23 cellular contexts compared by ENCODE assay signal in genomic region chr6:143823463-143824006, GRCh38. TPM values are rescaled to one million over a fixed set of nuclear protein-coding genes. Genes with fewer than 3 reads are reported as not detected.
DNase-seq lines count a peak whose midpoint lies in the region; ATAC-seq, FAIRE-seq and TF ChIP-seq lines count a peak whose summit lies in the region.
"Had no signal": no experiment of that assay in that cellular context is flagged by ENCODE, and none has a peak within 500 bp of the region (broad histone marks: within the 10 kb centered on the region; RNA-seq: fewer than 3 reads in every experiment).

No MANE protein-coding gene starts in this region.

- H3K9me3 ChIP-seq in T-helper 17 cell (ENCODE audit: control insufficient read depth, low read length, poor library complexity, severe bottlenecking) (no peaks in the 10 kb centered on the region), endothelial cell of umbilical vein (replicated peaks; ENCODE audit: control insufficient read depth, insufficient read depth, low read length) (no peaks in the 10 kb centered on the region)
- H3K9me3 ChIP-seq in CD4-positive, alpha-beta T cell (ENCODE audit: control insufficient read depth, low read length) = no peaks in the 10 kb centered on the region
- H3K9me3 ChIP-seq: lower lobe of right lung, SJSA1 had no signal

- peak; percentile 89 for FAIRE-seq in endothelial cell of umbilical vein (lab: Jason Lieb, UNC)

- H3K9ac ChIP-seq in endothelial cell of umbilical vein (replicated peaks; ENCODE audit: extremely low read depth, insufficient read depth, low read length) = peak overlapping the region; percentile 70

- H3K4me2 ChIP-seq in GM23338 (no peak overlapping the region), endothelial cell of umbilical vein (ENCODE audit: insufficient read depth, low read length) (peak overlapping the region; percentile 78)

- intact Hi-C loops in endothelial cell of umbilical vein (cut with micrococcal nuclease) = loop anchor here (1.0 to 2.0 kb wide), 6 partner anchors 44 to 245 kb away; no protein-coding TSS in a partner anchor
- intact Hi-C loops in CD4-positive, alpha-beta T cell (cut with DNase I, micrococcal nuclease) = no loop called here

- H3K4me3 Mint-ChIP-seq in GM23338 (no peak overlapping the region), T-helper 17 cell (no peak overlapping the region), osteocyte (ENCODE audit: unreplicated experiment) (no peak overlapping the region)
- H3K4me3 Mint-ChIP-seq in CD4-positive, alpha-beta T cell = no peak overlapping the region
- H3K4me3 Mint-ChIP-seq: activated naive CD4-positive, alpha-beta T cell treated with anti-CD3 and anti-CD28 coated beads for 36 hours; brain; dendritic cell treated with granulocyte-macrophage colony-stimulating factor and Interleukin-4, amounts not matched to agents 40 ng/mL and 50 ng/mL, for 4 days had no signal

- peak; percentile 52 for TF ChIP-seq POLR2A in endothelial cell of umbilical vein (IDR thresholded peaks at IDR 0.05; ENCODE audit: low read depth, low read length)

- CTCF ChIA-PET in endothelial cell of umbilical vein (lab: Charles Lee) = interaction anchor here (0.8 to 4.6 kb wide), 7 partner anchors 8 to 248 kb away, joined by 3 to 34 read pairs (median 5); no protein-coding TSS in a partner anchor
- CTCF ChIA-PET in CD4-positive, alpha-beta T cell (lab: Charles Lee) = no interaction called here

- no peaks in the 10 kb centered on the region for H3K36me3 ChIP-seq in GM23338 (ENCODE audit: insufficient read depth)
- no peaks in the 10 kb centered on the region for H3K36me3 ChIP-seq in endothelial cell of umbilical vein (ENCODE audit: control insufficient read depth in 2 of 2, extremely low read depth in 1 of 2, insufficient read depth in 2 of 2, low read length in 2 of 2)
- H3K36me3 ChIP-seq: WERI-Rb-1 had no signal

- H3K4me3 ChIP-seq in GM23338 = no peak overlapping the region
- no peak overlapping the region for H3K4me3 ChIP-seq in endothelial cell of umbilical vein (replicated peaks in 1 of 3; ENCODE audit: insufficient read depth in 1 of 3, low read depth in 1 of 3, low read length in 3 of 3)
- H3K4me3 ChIP-seq: lower lobe of right lung, SJSA1 had no signal

- BruUV-seq in endothelial cell of umbilical vein (replicated peaks; lab: Mats Ljungman, UMichigan) = no TSS peak

- H3K4me1 Mint-ChIP-seq in GM23338 (peaks cover 30% of the 10 kb centered on the region), T-helper 17 cell (peaks cover 8% of the 10 kb centered on the region), osteocyte (ENCODE audit: unreplicated experiment) (peaks cover 40% of the 10 kb centered on the region)
- no peaks in the 10 kb centered on the region for H3K4me1 Mint-ChIP-seq in CD4-positive, alpha-beta T cell (ENCODE audit: low read depth)

- no peaks in the 10 kb centered on the region for H3K9me1 ChIP-seq in endothelial cell of umbilical vein (replicated peaks; ENCODE audit: control insufficient read depth, extremely low read depth, insufficient read depth, low read length)

- no peak overlapping the region for H2AFZ ChIP-seq in GM23338
- H2AFZ ChIP-seq in endothelial cell of umbilical vein (ENCODE audit: low read depth, low read length) = no peak overlapping the region

- H4K20me1 ChIP-seq in GM23338 (replicated peaks; ENCODE audit: insufficient read depth) (no peaks in the 10 kb centered on the region; the same call in 1 of the 2 replicates), endothelial cell of umbilical vein (replicated peaks; ENCODE audit: control insufficient read depth, extremely low read depth, insufficient read depth, low read length) (no peaks in the 10 kb centered on the region)

- H3K9me3 Mint-ChIP-seq in GM23338 (no peaks in the 10 kb centered on the region), osteocyte (ENCODE audit: unreplicated experiment) (no peaks in the 10 kb centered on the region)
- H3K9me3 Mint-ChIP-seq in CD4-positive, alpha-beta T cell = no peaks in the 10 kb centered on the region
- H3K9me3 Mint-ChIP-seq: activated naive CD4-positive, alpha-beta T cell treated with anti-CD3 and anti-CD28 coated beads for 36 hours; brain; dendritic cell treated with granulocyte-macrophage colony-stimulating factor and Interleukin-4, amounts not matched to agents 40 ng/mL and 50 ng/mL, for 4 days had no signal

- no peak for ATAC-seq in GM23338
- ATAC-seq in T-helper 17 cell = no peak
- ATAC-seq in GM21423 (IDR thresholded peaks at IDR 0.05; ENCODE audit: unreplicated experiment) = no peak
- no peak for ATAC-seq in GM19463 (IDR thresholded peaks at IDR 0.05; ENCODE audit: unreplicated experiment)
- no peak for ATAC-seq in CD4-positive, alpha-beta T cell (ENCODE audit: poor library complexity)
- ATAC-seq: right cardiac atrium had no signal

- H3K27me3 Mint-ChIP-seq in GM23338 (ENCODE audit: insufficient read depth, low read depth, poor library complexity) = peaks cover 5% of the 10 kb centered on the region
- no peaks in the 10 kb centered on the region for H3K27me3 Mint-ChIP-seq in T-helper 17 cell
- no peaks in the 10 kb centered on the region for H3K27me3 Mint-ChIP-seq in osteocyte (ENCODE audit: unreplicated experiment)
- no peaks in the 10 kb centered on the region for H3K27me3 Mint-ChIP-seq in CD4-positive, alpha-beta T cell
- H3K27me3 Mint-ChIP-seq: brain; dendritic cell treated with granulocyte-macrophage colony-stimulating factor and Interleukin-4, amounts not matched to agents 40 ng/mL and 50 ng/mL, for 4 days had no signal

- POLR2A ChIA-PET in endothelial cell of umbilical vein (lab: Charles Lee) = interaction anchor here (0.8 to 3.1 kb wide), 3 partner anchors 20 to 146 kb away, joined by 3 to 11 read pairs (median 3); partner anchors contain the start of genes LTV1 and PHACTR2
- POLR2A ChIA-PET in CD4-positive, alpha-beta T cell (lab: Charles Lee) = no interaction called here

- no peaks in the 10 kb centered on the region for H3F3A ChIP-seq in GM23338 (replicated peaks; ENCODE audit: low read depth)

- peaks cover 18% of the 10 kb centered on the region for H3K4me1 ChIP-seq in GM23338 (ENCODE audit: insufficient read depth)
- H3K4me1 ChIP-seq in endothelial cell of umbilical vein (ENCODE audit: control insufficient read depth, extremely low read depth, insufficient read depth, low read length) = peaks cover 54% of the 10 kb centered on the region

- TF ChIP-seq CTCF in GM23338 (conservative IDR thresholded peaks at IDR 0.05; ENCODE audit: low read depth in 2 of 2) = no peak
- TF ChIP-seq CTCF in endothelial cell of umbilical vein (IDR thresholded peaks at IDR 0.05; ENCODE audit: extremely low read depth in 1 of 2, insufficient read depth in 1 of 2, low read depth in 1 of 2, low read length in 2 of 2) = no peak
- no peak for TF ChIP-seq CTCF in osteocyte (IDR thresholded peaks at IDR 0.05)
- no peak for TF ChIP-seq CTCF in CD4-positive, alpha-beta T cell (IDR thresholded peaks at IDR 0.05)

- H3K79me2 ChIP-seq in GM23338 (replicated peaks; ENCODE audit: insufficient read depth) (no peaks in the 10 kb centered on the region), endothelial cell of umbilical vein (ENCODE audit: control insufficient read depth, insufficient read depth, low read length) (no peaks in the 10 kb centered on the region)

- H3K27me3 ChIP-seq in GM23338 (ENCODE audit: insufficient read depth) (no peaks in the 10 kb centered on the region), endothelial cell of umbilical vein (ENCODE audit: control insufficient read depth in 2 of 2, insufficient read depth in 2 of 2, low read length in 2 of 2) (no peaks in the 10 kb centered on the region)
- no peaks in the 10 kb centered on the region for H3K27me3 ChIP-seq in CD4-positive, alpha-beta T cell (ENCODE audit: control insufficient read depth, insufficient read depth, low read length)
- H3K27me3 ChIP-seq: SJSA1 had no signal

- dilution Hi-C loops in endothelial cell of umbilical vein (cut with MboI; ENCODE audit: extremely low pct_ligation_motif_present, low sequenced_read_pairs) = no loop called here

- H3K36me3 Mint-ChIP-seq in GM23338 (ENCODE audit: low read depth) (0 out of 3 replicates have a peak, but pooled peaks cover 3% of the 10 kb centered on the region), T-helper 17 cell (ENCODE audit: low read depth) (peaks cover 8% of the 10 kb centered on the region), osteocyte (ENCODE audit: unreplicated experiment) (peaks cover 35% of the 10 kb centered on the region)
- H3K36me3 Mint-ChIP-seq in CD4-positive, alpha-beta T cell (ENCODE audit: low read depth) = peaks cover 11% of the 10 kb centered on the region

- no peaks in the 10 kb centered on the region for H3K9me2 ChIP-seq in GM23338 (ENCODE audit: insufficient read depth)

- H3K27ac Mint-ChIP-seq in GM23338 (no peak overlapping the region; the same call in 1 of the 2 replicates), T-helper 17 cell (peak overlapping the region; percentile 67), osteocyte (ENCODE audit: unreplicated experiment) (peak overlapping the region; percentile 63)
- H3K27ac Mint-ChIP-seq in CD4-positive, alpha-beta T cell = no peak overlapping the region
- H3K27ac Mint-ChIP-seq: activated naive CD4-positive, alpha-beta T cell treated with anti-CD3 and anti-CD28 coated beads for 36 hours; brain; dendritic cell treated with granulocyte-macrophage colony-stimulating factor and Interleukin-4, amounts not matched to agents 40 ng/mL and 50 ng/mL, for 4 days had no signal

- DNase-seq in GM23338 (ENCODE audit: low spot score) (no peak), T-helper 17 cell (no peak), endothelial cell of umbilical vein (ENCODE audit: low read depth, low spot score) (peak; percentile 84), osteocyte (ENCODE audit: extremely low spot score, unreplicated experiment) (no peak)
- DNase-seq in CD4-positive, alpha-beta T cell = no peak
- DNase-seq: activated CD4-positive, alpha-beta T cell treated with anti-CD3 and anti-CD28 coated beads, Interleukin-2, amount 50 U/mL, for 4 hours; activated naive CD4-positive, alpha-beta T cell treated with anti-CD3 and anti-CD28 coated beads for 36 hours; activated T-cell treated with anti-CD3 and anti-CD28 coated beads for 4 hours; glutamatergic neuron; lower lobe of right lung; NCI-H1417; NCI-H748 treated with DMSO at 0.1 percent for 48 hours; occipital lobe; right cardiac atrium; WERI-Rb-1 had no signal

- H3K27ac ChIP-seq in GM23338 (ENCODE audit: low read depth) = peak overlapping the region; percentile 68
- peak overlapping the region; percentile 93 for H3K27ac ChIP-seq in endothelial cell of umbilical vein (ENCODE audit: insufficient read depth, low read depth, low read length)
- no peak overlapping the region for H3K27ac ChIP-seq in CD4-positive, alpha-beta T cell (ENCODE audit: low read depth, low read length)
- H3K27ac ChIP-seq: lower lobe of right lung, SJSA1, WERI-Rb-1 had no signal

RNA-seq across cellular contexts. Expression of gene LTV1, which starts 19.6 kb away (rescaled TPM):
- 33.7 and 36.5 TPM in 2 replicates for total RNA-seq in GM23338 (2014; rRNA removed; shearing (Covaris generic))
- polyA plus RNA-seq in GM23338 (2016; fragmentation: Nextera tagmentation; extraction: Ambion mirVana) = 56.2 and 72.4 TPM in 2 replicates
- total RNA-seq in T-helper 17 cell = 10 to 100 TPM; 19.1 to 24.4 TPM
- total RNA-seq in endothelial cell of umbilical vein = 26.6 and 26.9 TPM in 2 replicates
- polyA plus RNA-seq in endothelial cell of umbilical vein = 3.0 and 5.2 TPM in 2 replicates
- polyA plus RNA-seq in endothelial cell of umbilical vein (2011; cell fraction: cytosol; rRNA removed) = 12.3 and 14.2 TPM in 2 replicates
- polyA plus RNA-seq in endothelial cell of umbilical vein (2011; cell fraction: nucleus; rRNA removed) = 25.6 and 39.9 TPM in 2 replicates
- 22.9 and 39.3 TPM in 2 replicates for polyA plus RNA-seq in endothelial cell of umbilical vein (2012)
- polyA minus RNA-seq in endothelial cell of umbilical vein = 5.4 and 5.5 TPM in 2 replicates
- polyA minus RNA-seq in endothelial cell of umbilical vein (2011; cell fraction: cytosol; rRNA and poly(A)+ RNA removed) = 6.9 TPM
- 7.3 and 9.7 TPM in 2 replicates for polyA minus RNA-seq in endothelial cell of umbilical vein (2011; cell fraction: nucleus; rRNA and poly(A)+ RNA removed)
- 20.3 and 22.1 TPM in 2 replicates for total RNA-seq in osteocyte
- 10 to 100 TPM; 27.0 to 28.5 TPM for total RNA-seq in CD4-positive, alpha-beta T cell

RNA-seq across cellular contexts. Expression of gene ZC2HC1B, which starts 40.7 kb away (rescaled TPM):
- total RNA-seq in GM23338 (2014; rRNA removed; shearing (Covaris generic)) = not detected in 2 replicates
- polyA plus RNA-seq in GM23338 (2016; fragmentation: Nextera tagmentation; extraction: Ambion mirVana) = not detected in 2 replicates
- under 1 TPM in 1 of 2 donors, not detected in 1; 0.34 TPM for total RNA-seq in T-helper 17 cell
- total RNA-seq in endothelial cell of umbilical vein = not detected in 2 replicates
- polyA plus RNA-seq in endothelial cell of umbilical vein = not detected in 2 replicates
- polyA plus RNA-seq in endothelial cell of umbilical vein (2011; cell fraction: cytosol; rRNA removed) = not detected in 2 replicates
- not detected in 2 replicates for polyA plus RNA-seq in endothelial cell of umbilical vein (2011; cell fraction: nucleus; rRNA removed)
- polyA plus RNA-seq in endothelial cell of umbilical vein (2012) = not detected in 2 replicates
- polyA minus RNA-seq in endothelial cell of umbilical vein = not detected in 2 replicates
- polyA minus RNA-seq in endothelial cell of umbilical vein (2011; cell fraction: cytosol; rRNA and poly(A)+ RNA removed) = not detected
- polyA minus RNA-seq in endothelial cell of umbilical vein (2011; cell fraction: nucleus; rRNA and poly(A)+ RNA removed) = not detected in 2 replicates
- not detected in 2 replicates for total RNA-seq in osteocyte
- total RNA-seq in CD4-positive, alpha-beta T cell = not detected
- total RNA-seq: activated naive CD4-positive, alpha-beta T cell treated with anti-CD3 and anti-CD28 coated beads for 36 hours; HT-29; lower lobe of right lung; OCI-LY7; right cardiac atrium; SJSA1; T-helper 2 cell treated with Interferon-gamma antibody and Interleukin-4, amounts not matched to agents 100 ng/mL and 5 ng/mL, for 36 hours had no signal
- polyA plus RNA-seq: right cardiac atrium had no signal

Comparison
In these comparisons a context has a peak if more than half of its experiments do, and no peak if none do; other contexts are left out.
1. H3K27ac Mint-ChIP-seq: peak in T-helper 17 cell (single experiment) and osteocyte (single experiment); none in GM23338 (single experiment) and CD4-positive, alpha-beta T cell (single experiment).